In genomic region chr2:159010340-159010739, GRCh38 we compare ENCODE assay signal across 11 cellular contexts. TPM values are rescaled to one million over a fixed set of nuclear protein-coding genes. Genes with fewer than 3 reads are reported as not detected.
DNase-seq lines count a peak whose midpoint lies in the region; ATAC-seq, FAIRE-seq and TF ChIP-seq lines count a peak whose summit lies in the region.
"Had no signal": no experiment of that assay in that cellular context is flagged by ENCODE, and none has a peak within 500 bp of the region (broad histone marks: within the 10 kb centered on the region; RNA-seq: fewer than 3 reads in every experiment).

No MANE protein-coding gene starts in this region.

- H3K27me3 Mint-ChIP-seq in activated naive CD8-positive, alpha-beta T cell treated with anti-CD3 and anti-CD28 coated beads for 36 hours, result no peaks in the 10 kb centered on the region
- H3K27me3 Mint-ChIP-seq in stimulated activated naive B cell treated with anti-CD40 and anti-IgM and Interleukin-4, amounts not matched to agents 10 μg/mL and 1 μg/mL and 100 μg/mL, for 72 hours, result no peaks in the 10 kb centered on the region

- H3K4me1 Mint-ChIP-seq in activated naive CD8-positive, alpha-beta T cell treated with anti-CD3 and anti-CD28 coated beads for 36 hours, result peaks cover 4% of the 10 kb centered on the region
- H3K4me1 Mint-ChIP-seq in stimulated activated naive B cell treated with anti-CD40 and anti-IgM and Interleukin-4, amounts not matched to agents 10 μg/mL and 1 μg/mL and 100 μg/mL, for 72 hours, result no peaks in the 10 kb centered on the region

- H3K9ac ChIP-seq in GM23248, result peak overlapping the region; percentile 48

- POLR2A ChIA-PET in A549 (lab: Yijun Ruan, JAX), result no interaction called here

- H3K4me1 ChIP-seq in A549, result peaks cover 14% of the 10 kb centered on the region
- H3K4me1 ChIP-seq in GM23248 (ENCODE audit: insufficient read depth), result peaks cover 30% of the 10 kb centered on the region

- peaks cover 12% of the 10 kb centered on the region for H3K9me3 ChIP-seq in A549
- no peaks in the 10 kb centered on the region for H3K9me3 ChIP-seq in GM23248 (ENCODE audit: low read depth)

- H3K36me3 Mint-ChIP-seq in activated naive CD8-positive, alpha-beta T cell treated with anti-CD3 and anti-CD28 coated beads for 36 hours, result peaks cover 2% of the 10 kb centered on the region
- peaks cover 2 to 9% of the 10 kb centered on the region in 2 donors for H3K36me3 Mint-ChIP-seq in stimulated activated naive B cell treated with anti-CD40 and anti-IgM and Interleukin-4, amounts not matched to agents 10 μg/mL and 1 μg/mL and 100 μg/mL, for 72 hours

- H3K4me3 Mint-ChIP-seq in activated naive CD8-positive, alpha-beta T cell treated with anti-CD3 and anti-CD28 coated beads for 36 hours, result no peak overlapping the region
- H3K4me3 Mint-ChIP-seq in stimulated activated naive B cell treated with anti-CD40 and anti-IgM and Interleukin-4, amounts not matched to agents 10 μg/mL and 1 μg/mL and 100 μg/mL, for 72 hours, result no peak overlapping the region

- no peak for TF ChIP-seq CTCF in A549 (IDR thresholded peaks at IDR 0.05)

- no peaks in the 10 kb centered on the region for H3K27me3 ChIP-seq in GM23248 (replicated peaks; ENCODE audit: insufficient read depth)
- H3K27me3 ChIP-seq: neutrophil had no signal

- peaks cover 7% of the 10 kb centered on the region for H3K9me3 Mint-ChIP-seq in activated naive CD8-positive, alpha-beta T cell treated with anti-CD3 and anti-CD28 coated beads for 36 hours
- H3K9me3 Mint-ChIP-seq in stimulated activated naive B cell treated with anti-CD40 and anti-IgM and Interleukin-4, amounts not matched to agents 10 μg/mL and 1 μg/mL and 100 μg/mL, for 72 hours, result peaks cover 9 to 15% of the 10 kb centered on the region in 2 donors

- peak overlapping the region; percentile 62 for H3K4me2 ChIP-seq in A549
- peak overlapping the region; percentile 80 for H3K4me2 ChIP-seq in GM23248 (ENCODE audit: unreplicated experiment)

- H3K27ac Mint-ChIP-seq in activated naive CD8-positive, alpha-beta T cell treated with anti-CD3 and anti-CD28 coated beads for 36 hours, result no peak overlapping the region
- no peak overlapping the region for H3K27ac Mint-ChIP-seq in stimulated activated naive B cell treated with anti-CD40 and anti-IgM and Interleukin-4, amounts not matched to agents 10 μg/mL and 1 μg/mL and 100 μg/mL, for 72 hours

- peak in 1 of 2 experiments; percentile 47 for DNase-seq in A549 (ENCODE audit: low read depth in 1 of 2, low spot score in 1 of 2)
- peak; percentile 91 for DNase-seq in GM23248
- DNase-seq in activated naive CD8-positive, alpha-beta T cell treated with anti-CD3 and anti-CD28 coated beads for 36 hours, result peak; percentile 9
- peak; percentile 71 for DNase-seq in hepatic stellate cell (ENCODE audit: low spot score)
- no peak for DNase-seq in stimulated activated naive B cell treated with anti-CD40 and anti-IgM and Interleukin-4, amounts not matched to agents 10 μg/mL and 1 μg/mL and 100 μg/mL, for 72 hours
- no peak for DNase-seq in NCI-H1930 (lab: John Stamatoyannopoulos, UW)
- no peak for DNase-seq in hypothalamus (lab: John Stamatoyannopoulos, UW)
- DNase-seq: activated CD4-positive, CD25-positive, alpha-beta regulatory T cell treated with anti-CD3 and anti-CD28 coated beads, Interleukin-2, amount 50 U/mL, for 72 hours; NCI-H1105 had no signal

- H4K20me1 ChIP-seq in GM23248 (ENCODE audit: insufficient read depth), result no peaks in the 10 kb centered on the region

- H3F3A ChIP-seq in GM23248 (ENCODE audit: insufficient read depth), result peaks cover 26% of the 10 kb centered on the region

- in situ Hi-C loops in GM23248 (cut with MboI), result no loop called here

- CTCF ChIA-PET in A549 (lab: Yijun Ruan, JAX), result no interaction called here

- peaks cover 48% of the 10 kb centered on the region for H3K79me2 ChIP-seq in GM23248 (ENCODE audit: insufficient read depth)

- H2AFZ ChIP-seq in GM23248, result no peak overlapping the region

- peak overlapping the region in 1 of 2 experiments; percentile 60; a peak in 3 of 6 replicates for H3K27ac ChIP-seq in A549
- H3K27ac ChIP-seq in GM23248, result peak overlapping the region; percentile 84
- H3K27ac ChIP-seq: neutrophil had no signal

- no peaks in the 10 kb centered on the region for H3K9me2 ChIP-seq in GM23248 (ENCODE audit: insufficient read depth)

- FAIRE-seq in A549 (lab: Jason Lieb, UNC), result no peak

- TF ChIP-seq RAD21 in A549 (conservative IDR thresholded peaks at IDR 0.05 in 1 of 2, IDR thresholded peaks at IDR 0.05 in 1 of 2), result no peak

- no peak for TF ChIP-seq EP300 in A549 (IDR thresholded peaks at IDR 0.05)

- H3K4me3 ChIP-seq in A549, result no peak overlapping the region
- peak overlapping the region; percentile 21 for H3K4me3 ChIP-seq in GM23248

- 0 out of 2 replicates have a peak, but pooled peaks cover 4% of the 10 kb centered on the region for H3K36me3 ChIP-seq in GM23248 (ENCODE audit: low read depth)
- H3K36me3 ChIP-seq: neutrophil had no signal

- no peak for TF ChIP-seq POLR2A in A549 (IDR thresholded peaks at IDR 0.05; ENCODE audit: low read length)

- 20% methylated on average over 5 of the region's 5 CpGs for WGBS in A549 (ENCODE audit: missing lambda C conversion rate)
- 2 to 3% methylated on average over 5 of the region's 5 CpGs for WGBS in GM23248 (ENCODE audit: low coverage in 1 of 2, low lambda C conversion rate in 2 of 2, missing lambda C conversion rate in 2 of 2), 2 experiments

- ATAC-seq in A549 (peak; percentile 66 to 93; a peak in 5 of 6 replicates), GM18858 (IDR thresholded peaks at IDR 0.05; ENCODE audit: unreplicated experiment) (no peak)
- no peak for ATAC-seq in stimulated activated naive B cell treated with anti-CD40 and anti-IgM and Interleukin-4, amounts not matched to agents 10 μg/mL and 1 μg/mL and 100 μg/mL, for 72 hours (replicated peaks)

TF ChIP-seq in A549, 52 proteins besides CTCF, POLR2A, EP300 and RAD21:
- no peak for TF ChIP-seq BHLHE40 (IDR thresholded peaks at IDR 0.05; ENCODE audit: low read depth, low read length)
- TF ChIP-seq JUN (IDR thresholded peaks at IDR 0.05), result no peak
- 0 out of 2 replicates have a peak, but pooled peaks have one; percentile 22 for TF ChIP-seq MAX (IDR thresholded peaks at IDR 0.05)
- TF ChIP-seq GATA3 (IDR thresholded peaks at IDR 0.05; ENCODE audit: borderline replicate concordance), result peak; percentile 23; the same call in 1 of the 2 replicates
- TF ChIP-seq FOSL2 (IDR thresholded peaks at IDR 0.05), result no peak
- peak; percentile 14; the same call in 1 of the 2 replicates for TF ChIP-seq FOSL2 (CRISPR knock-in tag; IDR thresholded peaks at IDR 0.05)
- TF ChIP-seq MAFK (IDR thresholded peaks at IDR 0.05; ENCODE audit: partially characterized antibody), result no peak

RNA-seq across cellular contexts. Expression of gene TANC1, which starts 41.9 kb away (rescaled TPM):
- polyA plus RNA-seq in A549 (2011; rRNA removed) (19.5 and 21.2 TPM in 2 replicates), A549 (2017; fragmentation: RNase III; extraction: RNeasy Plus Mini Kit Qiagen cat#74134 plus additional on column Dnase treatment) (8.1 to 10.0 TPM (median 9.2 TPM) in 3 replicates), GM23248 (2016; fragmentation: Nextera tagmentation; extraction: Ambion mirVana) (7.6 and 8.2 TPM in 2 replicates)
- polyA plus RNA-seq in A549 (2012; cell fraction: cytosol; rRNA removed), result 6.3 and 7.0 TPM in 2 replicates
- 18.2 and 19.3 TPM in 2 replicates for polyA plus RNA-seq in A549 (2012; cell fraction: nucleus; rRNA removed)
- polyA minus RNA-seq in A549 (2011; rRNA and poly(A)+ RNA removed), result 43.3 and 47.4 TPM in 2 replicates
- 12.1 and 16.3 TPM in 2 replicates for total RNA-seq in GM23248 (2014; rRNA removed; shearing (Covaris generic))
- 1 to 10 TPM in 1 of 2 experiments, under 1 TPM in 1; 0.97 to 1.0 TPM for total RNA-seq in activated naive CD8-positive, alpha-beta T cell treated with anti-CD3 and anti-CD28 coated beads for 36 hours

Comparison
In these comparisons a context has a peak if more than half of its experiments do, and no peak if none do; other contexts are left out.
1. ATAC-seq: peak in A549 (2 of 2); none in stimulated activated naive B cell treated with anti-CD40 and anti-IgM and Interleukin-4, amounts not matched to agents 10 μg/mL and 1 μg/mL and 100 μg/mL, for 72 hours (0 of 2) and GM18858 (single experiment).
2. DNase-seq: peak in GM23248 (single experiment), activated naive CD8-positive, alpha-beta T cell treated with anti-CD3 and anti-CD28 coated beads for 36 hours (single experiment) and hepatic stellate cell (single experiment); none in stimulated activated naive B cell treated with anti-CD40 and anti-IgM and Interleukin-4, amounts not matched to agents 10 μg/mL and 1 μg/mL and 100 μg/mL, for 72 hours (single experiment), NCI-H1930 (0 of 2) and hypothalamus (0 of 51).